ENCODE assay signal across 26 cellular contexts in the genomic region with DNA sequence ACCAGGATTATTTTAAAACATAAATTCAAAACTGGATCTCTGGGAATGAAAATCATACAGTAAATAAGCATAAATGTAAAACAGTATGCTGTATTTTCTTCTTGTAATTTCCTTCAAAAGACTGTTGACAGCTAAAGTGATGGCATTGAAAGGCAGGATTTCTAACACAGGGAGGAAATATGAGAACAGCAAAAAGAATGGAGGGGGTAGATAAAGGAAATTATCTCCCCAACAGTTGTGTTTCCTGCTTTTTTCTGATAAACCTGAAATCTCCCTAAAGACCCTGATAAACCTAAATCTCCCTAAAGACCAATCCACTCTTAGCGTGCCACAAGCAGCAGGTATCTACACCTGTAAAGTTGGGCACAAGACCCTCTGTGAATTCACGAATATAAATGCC.
"Had no signal": no experiment of that assay in that cellular context is flagged by ENCODE, and none has a peak within 500 bp of the region (broad histone marks: within the 10 kb centered on the region; RNA-seq: fewer than 3 reads in every experiment).

No MANE protein-coding gene starts in this region.

- H2AFZ ChIP-seq: PC-9 had no signal

- H3K27ac ChIP-seq: KMS-11, PC-9 had no signal

- H3K4me3 Mint-ChIP-seq: activated CD8-positive, alpha-beta memory T cell treated with anti-CD3 and anti-CD28 coated beads, Interleukin-2, amount 10 ng/mL, durations not matched to agents 7 days and 5 days; activated T-cell treated with anti-CD3 and anti-CD28 coated beads, Interleukin-2, amount 50 U/mL, for 24 hours; T-helper 17 cell had no signal

- H3K4me3 ChIP-seq: PC-9 had no signal

- H3K9ac ChIP-seq: KMS-11 had no signal

- H3K27me3 Mint-ChIP-seq: activated CD8-positive, alpha-beta memory T cell treated with anti-CD3 and anti-CD28 coated beads, Interleukin-2, amount 10 ng/mL, durations not matched to agents 7 days and 5 days; activated T-cell treated with anti-CD3 and anti-CD28 coated beads, Interleukin-2, amount 50 U/mL, for 24 hours; T-helper 17 cell had no signal

- DNase-seq: activated CD4-positive, alpha-beta T cell treated with anti-CD3 and anti-CD28 coated beads for 48 hours; activated CD4-positive, alpha-beta T cell treated with anti-CD3 and anti-CD28 coated beads, Interleukin-2, amount 50 U/mL, for 48 hours; activated CD4-positive, CD25-positive, alpha-beta regulatory T cell treated with anti-CD3 and anti-CD28 coated beads, Interleukin-2, amount 50 U/mL, for 72 hours; activated CD8-positive, alpha-beta memory T cell treated with anti-CD3 and anti-CD28 coated beads, Interleukin-2, amount 10 ng/mL, durations not matched to agents 7 days and 5 days; activated effector memory CD4-positive, alpha-beta T cell treated with anti-CD3 and anti-CD28 coated beads, Interleukin-2, amount 50 U/mL, for 16 hours; activated naive CD4-positive, alpha-beta T cell treated with Interleukin-2 at 50 U/mL for 16 hours; activated T-cell treated with anti-CD3 and anti-CD28 coated beads, Interleukin-2, amount 50 U/mL, for 24 hours; caudate nucleus; IMR-90; NCI-H1092; NCI-H1417; NCI-H1694; NCI-H2029; NCI-H2107; NCI-H2171 treated with DMSO at 0.1 percent for 48 hours; NCI-H226; NCI-H526 treated with DMSO at 0.1 percent for 48 hours; NCI-H82; NK-92 treated with Interleukin-12 subunit alpha and Interleukin-12 subunit beta, amount 100 ng/mL, for 24 hours; PC-9; SIG-M5; T-helper 17 cell; T-helper 9 cell had no signal

- ATAC-seq: activated CD8-positive, alpha-beta memory T cell treated with anti-CD3 and anti-CD28 coated beads, Interleukin-2, amount 10 ng/mL, durations not matched to agents 7 days and 5 days; activated naive CD4-positive, alpha-beta T cell treated with anti-CD3 and anti-CD28 coated beads, Interleukin-2, amount 50 U/mL, for 72 hours; T-helper 17 cell had no signal

- FAIRE-seq: TTC549 had no signal

- H3K4me2 ChIP-seq: KMS-11, PC-9 had no signal

- H3K27ac Mint-ChIP-seq: activated CD8-positive, alpha-beta memory T cell treated with anti-CD3 and anti-CD28 coated beads, Interleukin-2, amount 10 ng/mL, durations not matched to agents 7 days and 5 days; activated naive CD4-positive, alpha-beta T cell treated with anti-CD3 and anti-CD28 coated beads, Interleukin-2, amount 50 U/mL, for 72 hours; activated T-cell treated with anti-CD3 and anti-CD28 coated beads, Interleukin-2, amount 50 U/mL, for 24 hours; T-helper 17 cell had no signal
